Comparison of ENCODE assay signal across 1 cellular context in genomic region chr1:23977854-23978191, GRCh38.
TF ChIP-seq lines count a peak whose summit lies in the region.

No MANE protein-coding gene starts in this region.

TF ChIP-seq in neural cell, 6 proteins besides CTCF, POLR2A, EP300 and RAD21 (continued from another document):
- TF ChIP-seq REST (IDR thresholded peaks at IDR 0.05; ENCODE audit: borderline replicate concordance), result no peak
